ENCODE assay signal across 34 cellular contexts in the genomic region with DNA sequence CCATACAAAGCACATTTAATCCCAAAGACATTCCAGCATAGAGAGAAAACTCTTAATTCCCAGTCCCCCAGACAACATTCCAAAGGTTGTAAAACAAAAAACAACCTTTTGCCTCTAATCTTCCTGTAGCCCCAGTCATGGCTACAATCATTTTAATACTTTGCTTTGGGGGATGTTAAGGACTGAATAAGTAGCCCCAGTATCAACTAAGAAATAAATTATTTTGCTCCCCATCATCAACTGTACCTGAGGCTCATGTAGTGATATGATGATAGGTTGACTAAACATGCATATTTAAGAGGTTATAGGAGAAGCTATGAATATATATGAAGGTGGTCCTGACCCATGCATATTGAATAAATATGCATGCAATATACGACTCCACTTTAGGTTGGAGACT. TPM values are rescaled to one million over a fixed set of nuclear protein-coding genes. Genes with fewer than 3 reads are reported as not detected.
"Had no signal": no experiment of that assay in that cellular context is flagged by ENCODE, and none has a peak within 500 bp of the region (broad histone marks: within the 10 kb centered on the region; RNA-seq: fewer than 3 reads in every experiment).

No MANE protein-coding gene starts in this region.

- FAIRE-seq: urothelium cell line had no signal

- H3K36me3 ChIP-seq: neural progenitor cell, ovary, spleen, stomach, thoracic aorta, thyroid gland, tibial nerve, upper lobe of left lung, vagina had no signal

- DNase-seq: natural killer cell; occipital lobe; ovary; posterior cingulate gyrus; psoas muscle; right cardiac atrium; spleen; stimulated activated CD4-positive, alpha-beta T cell treated with anti-CD3 and anti-CD28 coated beads, Interleukin-12 subunit alpha, Interleukin-12 subunit beta, amount 100 ng/mL, for 4 hours; stimulated activated CD4-positive, alpha-beta T cell treated with anti-CD3 and anti-CD28 coated beads, Interleukin-1b, Interleukin-23, amount 100 ng/mL, for 48 hours; stimulated activated CD4-positive, alpha-beta T cell treated with anti-CD3 and anti-CD28 coated beads, Interleukin-4, amount 100 ng/mL, for 1 hour; stimulated activated CD4-positive, alpha-beta T cell treated with anti-CD3 and anti-CD28 coated beads, Interleukin-4, amount 100 ng/mL, for 4 hours; stimulated activated CD8-positive, alpha-beta memory T cell treated with anti-CD3 and anti-CD28 coated beads, Interleukin-4, amount 100 ng/mL, for 48 hours; stimulated activated naive CD4-positive, alpha-beta T cell; stomach; thyroid gland; trophoblast cell; upper lobe of left lung had no signal

- H3K9ac ChIP-seq: neural progenitor cell, parathyroid adenoma had no signal

- H2AFZ ChIP-seq: neural progenitor cell, parathyroid adenoma had no signal

- H3K27me3 ChIP-seq: neural progenitor cell, ovary, stomach, thyroid gland, tibial nerve, upper lobe of left lung, vagina had no signal

- H3K9me3 ChIP-seq: ovary, psoas muscle, thyroid gland, vagina had no signal

- H3K79me2 ChIP-seq: parathyroid adenoma had no signal

- ATAC-seq: natural killer cell; psoas muscle; right cardiac atrium; sciatic nerve; stimulated activated memory B cell treated with anti-CD40 and anti-IgM and Interleukin-4, amounts not matched to agents 10 μg/mL and 1 μg/mL and 100 μg/mL, for 72 hours had no signal

- H3K27ac ChIP-seq: neural progenitor cell, ovary, parathyroid adenoma, psoas muscle, skin epidermis, spleen, stomach, thoracic aorta, thyroid gland, tibial nerve, upper lobe of left lung, vagina had no signal

- H3K4me3 ChIP-seq: neural progenitor cell, ovary, psoas muscle, skin epidermis, smooth muscle cell, spleen, stomach, thoracic aorta, thyroid gland, tibial nerve, upper lobe of left lung, vagina had no signal

- H3K4me2 ChIP-seq: neural progenitor cell, smooth muscle cell had no signal

- H3K4me1 ChIP-seq: neural progenitor cell, parathyroid adenoma, psoas muscle, spleen, stomach, thyroid gland, tibial nerve, upper lobe of left lung, vagina had no signal

RNA-seq across cellular contexts. Expression of a gene that starts 40.6 kb away (rescaled TPM):
- total RNA-seq: natural killer cell, occipital lobe, osteoblast, ovary, progenitor cell of endocrine pancreas, psoas muscle, renal cortical epithelial cell, right cardiac atrium, sciatic nerve, smooth muscle cell, spleen, stomach, subcutaneous adipose tissue, temporal lobe, thoracic aorta, thyroid gland, tibial nerve, upper lobe of left lung, ureter, vagina had no signal
- polyA plus RNA-seq: neural cell, ovary, psoas muscle, right cardiac atrium, smooth muscle cell, spleen, stomach had no signal

RNA-seq across cellular contexts. Expression of a gene that starts 54.4 kb away (rescaled TPM):
- total RNA-seq: natural killer cell, occipital lobe, osteoblast, ovary, progenitor cell of endocrine pancreas, psoas muscle, renal cortical epithelial cell, right cardiac atrium, sciatic nerve, smooth muscle cell, spleen, stomach, subcutaneous adipose tissue, temporal lobe, thoracic aorta, thyroid gland, tibial nerve, upper lobe of left lung, ureter, vagina had no signal
- polyA plus RNA-seq: neural cell, psoas muscle, right cardiac atrium, smooth muscle cell, spleen, stomach had no signal
